In genomic region chr16:88377961-88378360, GRCh38 we compare ENCODE assay signal across 13 cellular contexts.
"Had no signal": no experiment of that assay in that cellular context is flagged by ENCODE, and none has a peak within 500 bp of the region (broad histone marks: within the 10 kb centered on the region; RNA-seq: fewer than 3 reads in every experiment).

No MANE protein-coding gene starts in this region.

- H3K36me3 ChIP-seq: pancreas had no signal

- DNase-seq: activated CD4-positive, alpha-beta T cell treated with anti-CD3 and anti-CD28 coated beads, Interleukin-2, amount 10 ng/mL, durations not matched to agents 24 days and 14 days; activated CD4-positive, CD25-positive, alpha-beta regulatory T cell; activated CD8-positive, alpha-beta memory T cell treated with anti-CD3 and anti-CD28 coated beads, Interleukin-2, amount 50 U/mL, for 48 hours; activated gamma-delta T cell treated with Interleukin-2 at 50 U/mL for 16 hours; activated T-cell treated with anti-CD3 and anti-CD28 coated beads, Interleukin-2, amount 50 U/mL, for 72 hours; amygdala; effector CD8-positive, alpha-beta T cell; foreskin keratinocyte; immature natural killer cell; mesenchymal stem cell had no signal

- H3K4me2 ChIP-seq: smooth muscle cell had no signal

- FAIRE-seq: endothelial cell of umbilical vein, pancreas had no signal

- H3K4me1 ChIP-seq: foreskin keratinocyte, pancreas had no signal

- H3K27ac ChIP-seq: foreskin keratinocyte, pancreas had no signal

- ATAC-seq: activated T-cell treated with anti-CD3 and anti-CD28 coated beads, Interleukin-2, amount 50 U/mL, for 72 hours; foreskin keratinocyte; pancreas had no signal

- H3K27me3 ChIP-seq: pancreas had no signal

- H3K9me3 ChIP-seq: pancreas had no signal

- H3K4me3 ChIP-seq: pancreas, smooth muscle cell had no signal
